In genomic region chr3:197547618-197548017, GRCh38 we compare ENCODE assay signal across 1 cellular context.
A peak's percentile ranks its signal among the peaks of the same experiment; 100 is the strongest.
TF ChIP-seq lines count a peak whose summit lies in the region.

No MANE protein-coding gene starts in this region.

TF ChIP-seq in HepG2, 621 proteins besides CTCF, POLR2A, EP300 and RAD21 (continues in another document):
- TF ChIP-seq, protein P1, sequence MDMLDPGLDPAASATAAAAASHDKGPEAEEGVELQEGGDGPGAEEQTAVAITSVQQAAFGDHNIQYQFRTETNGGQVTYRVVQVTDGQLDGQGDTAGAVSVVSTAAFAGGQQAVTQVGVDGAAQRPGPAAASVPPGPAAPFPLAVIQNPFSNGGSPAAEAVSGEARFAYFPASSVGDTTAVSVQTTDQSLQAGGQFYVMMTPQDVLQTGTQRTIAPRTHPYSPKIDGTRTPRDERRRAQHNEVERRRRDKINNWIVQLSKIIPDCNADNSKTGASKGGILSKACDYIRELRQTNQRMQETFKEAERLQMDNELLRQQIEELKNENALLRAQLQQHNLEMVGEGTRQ (IDR thresholded peaks at IDR 0.05; ENCODE audit: low read depth, low read length): no peak
- TF ChIP-seq, protein P1 (CRISPR knock-in tag; IDR thresholded peaks at IDR 0.05; ENCODE audit: borderline replicate concordance): no peak
- TF ChIP-seq KAT2B (IDR thresholded peaks at IDR 0.05; ENCODE audit: borderline replicate concordance, low read depth, low read length) (no peak), MED1 (CRISPR knock-in tag; IDR thresholded peaks at IDR 0.05) (0 out of 2 replicates have a peak, but pooled peaks have one; percentile 19), KAT7 (CRISPR knock-in tag; IDR thresholded peaks at IDR 0.05; ENCODE audit: borderline replicate concordance) (no peak), ZKSCAN1 (IDR thresholded peaks at IDR 0.05; ENCODE audit: low read length) (no peak), RXRB (CRISPR knock-in tag; IDR thresholded peaks at IDR 0.05; ENCODE audit: borderline replicate concordance) (peak; percentile 21; the same call in 1 of the 2 replicates), ZBTB8A (CRISPR knock-in tag; IDR thresholded peaks at IDR 0.05; ENCODE audit: borderline replicate concordance, low read depth) (no peak), ZGPAT (CRISPR knock-in tag; IDR thresholded peaks at IDR 0.05) (0 out of 2 replicates have a peak, but pooled peaks have one; percentile 26), ELF1 (CRISPR knock-in tag; IDR thresholded peaks at IDR 0.05) (0 out of 2 replicates have a peak, but pooled peaks have one; percentile 17), EED (CRISPR knock-in tag; IDR thresholded peaks at IDR 0.05) (no peak), NFKB2 (CRISPR knock-in tag; IDR thresholded peaks at IDR 0.05; ENCODE audit: borderline replicate concordance) (no peak), KDM2A (CRISPR knock-in tag; IDR thresholded peaks at IDR 0.05; ENCODE audit: borderline replicate concordance, low read depth) (peak; percentile 25; the same call in 1 of the 2 replicates), ZBTB38 (CRISPR knock-in tag; IDR thresholded peaks at IDR 0.05) (0 out of 2 replicates have a peak, but pooled peaks have one; percentile 42), PLSCR1 (CRISPR knock-in tag; IDR thresholded peaks at IDR 0.05; ENCODE audit: borderline replicate concordance) (no peak), ZNF12 (CRISPR knock-in tag; IDR thresholded peaks at IDR 0.05) (no peak), HOXD1 (CRISPR knock-in tag; IDR thresholded peaks at IDR 0.05) (no peak), UBTF (CRISPR knock-in tag; IDR thresholded peaks at IDR 0.05) (0 out of 2 replicates have a peak, but pooled peaks have one; percentile 2), SALL2 (CRISPR knock-in tag; IDR thresholded peaks at IDR 0.05) (no peak), ZNF576 (CRISPR knock-in tag; IDR thresholded peaks at IDR 0.05) (no peak), XRCC5 (optimal IDR thresholded peaks at IDR 0.05; ENCODE audit: low read length) (peak; percentile 18), ZNF317 (CRISPR knock-in tag; IDR thresholded peaks at IDR 0.05) (no peak), ZNF616 (CRISPR knock-in tag; IDR thresholded peaks at IDR 0.05; ENCODE audit: low read depth) (no peak), SNAPC2 (CRISPR knock-in tag; IDR thresholded peaks at IDR 0.05) (no peak), ZNF569 (CRISPR knock-in tag; IDR thresholded peaks at IDR 0.05; ENCODE audit: borderline replicate concordance) (no peak), MIER3 (CRISPR knock-in tag; IDR thresholded peaks at IDR 0.05; ENCODE audit: borderline replicate concordance) (no peak), HMGXB4 (CRISPR knock-in tag; IDR thresholded peaks at IDR 0.05; ENCODE audit: borderline replicate concordance in 1 of 2, low read depth in 1 of 2) (peak; percentile 44 to 46; a peak in 2 of 4 replicates), ZNF44 (CRISPR knock-in tag; IDR thresholded peaks at IDR 0.05) (0 out of 2 replicates have a peak, but pooled peaks have one; percentile 58), FOXJ3 (CRISPR knock-in tag; IDR thresholded peaks at IDR 0.05; ENCODE audit: borderline replicate concordance) (no peak), ZNF331 (CRISPR knock-in tag; IDR thresholded peaks at IDR 0.05) (0 out of 2 replicates have a peak, but pooled peaks have one; percentile 10), ZNF546 (CRISPR knock-in tag; conservative IDR thresholded peaks at IDR 0.05) (no peak), PTBP1 (IDR thresholded peaks at IDR 0.05; ENCODE audit: low read depth, low read length, poor library complexity, severe bottlenecking) (no peak), ZNF367 (CRISPR knock-in tag; IDR thresholded peaks at IDR 0.05; ENCODE audit: borderline replicate concordance) (no peak), SMC3 (IDR thresholded peaks at IDR 0.05; ENCODE audit: low read length) (peak; percentile 64)
- TF ChIP-seq, protein P2, sequence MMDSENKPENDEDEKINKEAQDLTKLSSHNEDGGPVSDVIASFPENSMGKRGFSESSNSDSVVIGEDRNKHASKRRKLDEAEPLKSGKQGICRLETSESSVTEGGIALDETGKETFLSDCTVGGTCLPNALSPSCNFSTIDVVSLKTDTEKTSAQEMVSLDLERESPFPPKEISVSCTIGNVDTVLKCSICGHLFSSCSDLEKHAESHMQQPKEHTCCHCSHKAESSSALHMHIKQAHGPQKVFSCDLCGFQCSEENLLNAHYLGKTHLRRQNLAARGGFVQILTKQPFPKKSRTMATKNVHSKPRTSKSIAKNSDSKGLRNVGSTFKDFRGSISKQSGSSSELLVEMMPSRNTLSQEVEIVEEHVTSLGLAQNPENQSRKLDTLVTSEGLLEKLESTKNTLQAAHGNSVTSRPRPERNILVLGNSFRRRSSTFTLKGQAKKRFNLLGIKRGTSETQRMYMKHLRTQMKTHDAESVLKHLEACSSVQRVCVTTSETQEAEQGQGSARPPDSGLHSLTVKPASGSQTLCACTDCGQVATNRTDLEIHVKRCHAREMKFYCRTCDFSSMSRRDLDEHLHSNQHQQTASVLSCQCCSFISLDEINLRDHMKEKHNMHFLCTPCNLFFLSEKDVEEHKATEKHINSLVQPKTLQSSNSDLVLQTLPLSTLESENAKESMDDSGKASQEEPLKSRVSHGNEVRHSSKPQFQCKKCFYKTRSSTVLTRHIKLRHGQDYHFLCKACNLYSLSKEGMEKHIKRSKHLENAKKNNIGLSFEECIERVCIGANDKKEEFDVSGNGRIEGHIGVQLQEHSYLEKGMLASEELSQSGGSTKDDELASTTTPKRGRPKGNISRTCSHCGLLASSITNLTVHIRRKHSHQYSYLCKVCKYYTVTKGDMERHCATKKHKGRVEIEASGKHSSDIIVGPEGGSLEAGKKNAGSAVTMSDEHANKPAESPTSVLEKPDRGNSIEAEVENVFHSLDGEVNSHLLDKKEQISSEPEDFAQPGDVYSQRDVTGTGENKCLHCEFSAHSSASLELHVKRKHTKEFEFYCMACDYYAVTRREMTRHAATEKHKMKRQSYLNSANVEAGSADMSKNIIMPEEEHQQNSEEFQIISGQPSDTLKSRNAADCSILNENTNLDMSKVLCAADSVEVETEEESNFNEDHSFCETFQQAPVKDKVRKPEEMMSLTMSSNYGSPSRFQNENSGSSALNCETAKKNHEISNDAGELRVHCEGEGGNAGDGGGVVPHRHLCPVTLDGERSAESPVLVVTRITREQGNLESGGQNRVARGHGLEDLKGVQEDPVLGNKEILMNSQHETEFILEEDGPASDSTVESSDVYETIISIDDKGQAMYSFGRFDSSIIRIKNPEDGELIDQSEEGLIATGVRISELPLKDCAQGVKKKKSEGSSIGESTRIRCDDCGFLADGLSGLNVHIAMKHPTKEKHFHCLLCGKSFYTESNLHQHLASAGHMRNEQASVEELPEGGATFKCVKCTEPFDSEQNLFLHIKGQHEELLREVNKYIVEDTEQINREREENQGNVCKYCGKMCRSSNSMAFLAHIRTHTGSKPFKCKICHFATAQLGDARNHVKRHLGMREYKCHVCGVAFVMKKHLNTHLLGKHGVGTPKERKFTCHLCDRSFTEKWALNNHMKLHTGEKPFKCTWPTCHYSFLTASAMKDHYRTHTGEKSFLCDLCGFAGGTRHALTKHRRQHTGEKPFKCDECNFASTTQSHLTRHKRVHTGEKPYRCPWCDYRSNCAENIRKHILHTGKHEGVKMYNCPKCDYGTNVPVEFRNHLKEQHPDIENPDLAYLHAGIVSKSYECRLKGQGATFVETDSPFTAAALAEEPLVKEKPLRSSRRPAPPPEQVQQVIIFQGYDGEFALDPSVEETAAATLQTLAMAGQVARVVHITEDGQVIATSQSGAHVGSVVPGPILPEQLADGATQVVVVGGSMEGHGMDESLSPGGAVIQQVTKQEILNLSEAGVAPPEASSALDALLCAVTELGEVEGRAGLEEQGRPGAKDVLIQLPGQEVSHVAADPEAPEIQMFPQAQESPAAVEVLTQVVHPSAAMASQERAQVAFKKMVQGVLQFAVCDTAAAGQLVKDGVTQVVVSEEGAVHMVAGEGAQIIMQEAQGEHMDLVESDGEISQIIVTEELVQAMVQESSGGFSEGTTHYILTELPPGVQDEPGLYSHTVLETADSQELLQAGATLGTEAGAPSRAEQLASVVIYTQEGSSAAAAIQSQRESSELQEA (CRISPR knock-in tag; IDR thresholded peaks at IDR 0.05; ENCODE audit: not compliant biosample characterization): no peak
- TF ChIP-seq, protein P3, sequence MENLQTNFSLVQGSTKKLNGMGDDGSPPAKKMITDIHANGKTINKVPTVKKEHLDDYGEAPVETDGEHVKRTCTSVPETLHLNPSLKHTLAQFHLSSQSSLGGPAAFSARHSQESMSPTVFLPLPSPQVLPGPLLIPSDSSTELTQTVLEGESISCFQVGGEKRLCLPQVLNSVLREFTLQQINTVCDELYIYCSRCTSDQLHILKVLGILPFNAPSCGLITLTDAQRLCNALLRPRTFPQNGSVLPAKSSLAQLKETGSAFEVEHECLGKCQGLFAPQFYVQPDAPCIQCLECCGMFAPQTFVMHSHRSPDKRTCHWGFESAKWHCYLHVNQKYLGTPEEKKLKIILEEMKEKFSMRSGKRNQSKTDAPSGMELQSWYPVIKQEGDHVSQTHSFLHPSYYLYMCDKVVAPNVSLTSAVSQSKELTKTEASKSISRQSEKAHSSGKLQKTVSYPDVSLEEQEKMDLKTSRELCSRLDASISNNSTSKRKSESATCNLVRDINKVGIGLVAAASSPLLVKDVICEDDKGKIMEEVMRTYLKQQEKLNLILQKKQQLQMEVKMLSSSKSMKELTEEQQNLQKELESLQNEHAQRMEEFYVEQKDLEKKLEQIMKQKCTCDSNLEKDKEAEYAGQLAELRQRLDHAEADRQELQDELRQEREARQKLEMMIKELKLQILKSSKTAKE (CRISPR knock-in tag; IDR thresholded peaks at IDR 0.05; ENCODE audit: borderline replicate concordance): no peak
- TF ChIP-seq, protein P4, sequence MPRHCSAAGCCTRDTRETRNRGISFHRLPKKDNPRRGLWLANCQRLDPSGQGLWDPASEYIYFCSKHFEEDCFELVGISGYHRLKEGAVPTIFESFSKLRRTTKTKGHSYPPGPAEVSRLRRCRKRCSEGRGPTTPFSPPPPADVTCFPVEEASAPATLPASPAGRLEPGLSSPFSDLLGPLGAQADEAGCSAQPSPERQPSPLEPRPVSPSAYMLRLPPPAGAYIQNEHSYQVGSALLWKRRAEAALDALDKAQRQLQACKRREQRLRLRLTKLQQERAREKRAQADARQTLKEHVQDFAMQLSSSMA (CRISPR knock-in tag; IDR thresholded peaks at IDR 0.05): no peak
